ENCODE assay signal across 8 cellular contexts in genomic region chr6:153312633-153313032, GRCh38.
DNase-seq lines count a peak whose midpoint lies in the region; ATAC-seq and TF ChIP-seq lines count a peak whose summit lies in the region.

No MANE protein-coding gene starts in this region.

- H3K4me3 ChIP-seq in lower lobe of right lung (no peak overlapping the region), gastrocnemius medialis (no peak overlapping the region)

- peaks cover 8% of the 10 kb centered on the region for H3K4me1 Mint-ChIP-seq in brain

- H3K9me3 ChIP-seq in lower lobe of right lung, result no peaks in the 10 kb centered on the region
- H3K9me3 ChIP-seq in gastrocnemius medialis, result no peaks in the 10 kb centered on the region

- peaks cover 3% of the 10 kb centered on the region for H3K27me3 Mint-ChIP-seq in brain

- no peak overlapping the region for H3K27ac Mint-ChIP-seq in brain

- intact Hi-C loops in lower lobe of right lung (cut with DNase I) (no loop called here), gastrocnemius medialis (cut with DNase I; ENCODE audit: low total_unique reads) (no loop called here)

- H3K4me3 Mint-ChIP-seq in brain, result no peak overlapping the region

- H3K36me3 Mint-ChIP-seq in brain, result no peaks in the 10 kb centered on the region

- no peaks in the 10 kb centered on the region for H3K9me3 Mint-ChIP-seq in brain

- H3K4me1 ChIP-seq in lower lobe of right lung (no peaks in the 10 kb centered on the region), gastrocnemius medialis (no peaks in the 10 kb centered on the region)

- ATAC-seq in GM19351 (IDR thresholded peaks at IDR 0.05; ENCODE audit: unreplicated experiment) (peak; percentile 74), lower lobe of right lung (peak; percentile 69 to 82), GM18873 (IDR thresholded peaks at IDR 0.05; ENCODE audit: low FRiP score, unreplicated experiment) (no peak), gastrocnemius medialis (no peak)

- H3K27ac ChIP-seq in lower lobe of right lung (no peak overlapping the region), gastrocnemius medialis (no peak overlapping the region)

- DNase-seq in COR-L47 (lab: John Stamatoyannopoulos, UW), result peak; percentile 25
- DNase-seq in HT1080 (ENCODE audit: low read depth), result peak; percentile 66
- peak; percentile 25 to 35 for DNase-seq in NOMO-1 (lab: John Stamatoyannopoulos, UW; ENCODE audit: unreplicated experiment in 2 of 2)
- peak; percentile 80 for DNase-seq in lower lobe of right lung
- DNase-seq in gastrocnemius medialis, result no peak

- in situ Hi-C loops in gastrocnemius medialis (cut with MboI; ENCODE audit: low sequenced_read_pairs in 4 of 4), result no loop called here

- TF ChIP-seq POLR2A in gastrocnemius medialis (IDR thresholded peaks at IDR 0.05), result no peak

- H3K27me3 ChIP-seq in lower lobe of right lung (ENCODE audit: low read depth) (no peaks in the 10 kb centered on the region), gastrocnemius medialis (no peaks in the 10 kb centered on the region)

- H3K36me3 ChIP-seq in lower lobe of right lung, result no peaks in the 10 kb centered on the region
- H3K36me3 ChIP-seq in gastrocnemius medialis, result no peaks in the 10 kb centered on the region

- TF ChIP-seq CTCF in brain (conservative IDR thresholded peaks at IDR 0.05) (peak; percentile 64 to 71), lower lobe of right lung (IDR thresholded peaks at IDR 0.05) (peak; percentile 21), gastrocnemius medialis (IDR thresholded peaks at IDR 0.05 in 4 of 5, conservative IDR thresholded peaks at IDR 0.05 in 1 of 5) (no peak)

Comparison
In these comparisons a context has a peak if more than half of its experiments do, and no peak if none do; other contexts are left out.
1. DNase-seq: peak in COR-L47 (single experiment), HT1080 (single experiment), NOMO-1 (2 of 2) and lower lobe of right lung (single experiment); none in gastrocnemius medialis (0 of 2).
2. ATAC-seq: peak in GM19351 (single experiment) and lower lobe of right lung (2 of 2); none in GM18873 (single experiment) and gastrocnemius medialis (0 of 2).
3. CTCF ChIP-seq: peak in brain (2 of 2) and lower lobe of right lung (single experiment); none in gastrocnemius medialis (0 of 5).